ENCODE assay signal across 27 cellular contexts in genomic region chr9:134794726-134795370, GRCh38.
DNase-seq lines count a peak whose midpoint lies in the region; ATAC-seq and TF ChIP-seq lines count a peak whose summit lies in the region.
"Had no signal": no experiment of that assay in that cellular context is flagged by ENCODE, and none has a peak within 500 bp of the region (broad histone marks: within the 10 kb centered on the region; RNA-seq: fewer than 3 reads in every experiment).

No MANE protein-coding gene starts in this region.

- H3K9me3 ChIP-seq in H9 (ENCODE audit: control insufficient read depth, low read depth, low read length): no peaks in the 10 kb centered on the region
- H3K9me3 ChIP-seq in WERI-Rb-1 (ENCODE audit: severe bottlenecking): no peaks in the 10 kb centered on the region
- H3K9me3 ChIP-seq in prostate gland: no peaks in the 10 kb centered on the region
- H3K9me3 ChIP-seq: BE2C, SJCRH30 had no signal

- ATAC-seq in HG03039 (IDR thresholded peaks at IDR 0.05; ENCODE audit: unreplicated experiment): no peak
- ATAC-seq: HepG2, PC-3 had no signal

- DNase-seq in H9 (no peak), WERI-Rb-1 (no peak), mesothelial cell of epicardium (ENCODE audit: low spot score in 2 of 2, unreplicated experiment in 2 of 2) (no peak), osteocyte (ENCODE audit: extremely low spot score, unreplicated experiment) (no peak), NCI-H748 (lab: John Stamatoyannopoulos, UW; ENCODE audit: unreplicated experiment) (no peak), prostate gland (ENCODE audit: low spot score) (no peak)
- DNase-seq: 8988T; ACHN; BE2C; CD8-positive, alpha-beta memory T cell; DMS 273 treated with DMSO at 0.1 percent for 48 hours; DMS79 treated with DMSO at 0.1 percent for 48 hours; GF-D8; Karpas-422; NCI-H1092 treated with DMSO at 0.1 percent for 48 hours; NCI-H1436; NCI-H187; NCI-H2081 treated with DMSO at 0.1 percent for 48 hours; NCI-H2171; NCI-H226; NCI-H510A; NCI-H69; PC-3; SJCRH30 had no signal

- H3K4me1 Mint-ChIP-seq in H9: peaks cover 17 to 18% of the 10 kb centered on the region in 2 experiments
- peaks cover 10% of the 10 kb centered on the region for H3K4me1 Mint-ChIP-seq in mesothelial cell of epicardium
- peaks cover 55% of the 10 kb centered on the region for H3K4me1 Mint-ChIP-seq in osteocyte (ENCODE audit: unreplicated experiment)
- H3K4me1 Mint-ChIP-seq: CD14-positive monocyte; CD8-positive, alpha-beta memory T cell had no signal

- peak overlapping the region in 2 of 3 experiments; percentile 31 to 68; a peak in 3 of 7 replicates for H3K27ac Mint-ChIP-seq in H9
- H3K27ac Mint-ChIP-seq in mesothelial cell of epicardium: peak overlapping the region; percentile 8
- H3K27ac Mint-ChIP-seq in osteocyte (ENCODE audit: unreplicated experiment): peak overlapping the region; percentile 18
- H3K27ac Mint-ChIP-seq: CD8-positive, alpha-beta memory T cell had no signal

- no peak overlapping the region for H4K91ac ChIP-seq in H9 (ENCODE audit: insufficient read length, low read depth, low read length)

- H3T11ph ChIP-seq in H9 (ENCODE audit: low read length): no peak overlapping the region

- H3K36me3 ChIP-seq in WERI-Rb-1 (no peaks in the 10 kb centered on the region), prostate gland (no peaks in the 10 kb centered on the region)
- H3K36me3 ChIP-seq: BE2C, SJCRH30 had no signal

- H3K79me2 ChIP-seq in H9 (ENCODE audit: insufficient read depth, low read length): no peaks in the 10 kb centered on the region

- H3K23ac ChIP-seq in H9 (ENCODE audit: insufficient read length, low read depth, low read length): no peak overlapping the region

- no peak overlapping the region for H4K5ac ChIP-seq in H9 (ENCODE audit: insufficient read length, low read depth, low read length)

- H2BK12ac ChIP-seq in H9 (ENCODE audit: insufficient read length, low read depth, low read length): no peak overlapping the region

- H4K20me1 ChIP-seq in H9 (ENCODE audit: control insufficient read depth, insufficient read depth, insufficient read length): no peaks in the 10 kb centered on the region

- TF ChIP-seq POLR2A in prostate gland (IDR thresholded peaks at IDR 0.05): no peak

- H2BK20ac ChIP-seq in H9 (ENCODE audit: low read depth, low read length, poor library complexity, severe bottlenecking): no peak overlapping the region

- TF ChIP-seq CTCF in H9 (conservative IDR thresholded peaks at IDR 0.05) (no peak), WERI-Rb-1 (IDR thresholded peaks at IDR 0.05; ENCODE audit: low read depth, low read length) (no peak), mesothelial cell of epicardium (IDR thresholded peaks at IDR 0.05; ENCODE audit: unreplicated experiment) (no peak), osteocyte (IDR thresholded peaks at IDR 0.05) (no peak), prostate gland (IDR thresholded peaks at IDR 0.05) (no peak)

- H3K23me2 ChIP-seq in H9 (ENCODE audit: insufficient read length, low read depth, low read length, poor library complexity, severe bottlenecking): no peaks in the 10 kb centered on the region

- no peak overlapping the region for H3K18ac ChIP-seq in H9 (ENCODE audit: insufficient read length, low read depth, low read length)

- no peak overlapping the region for H3K9ac ChIP-seq in H9 (ENCODE audit: extremely low read depth, insufficient read length, low read length)

- no peak overlapping the region for H3K4ac ChIP-seq in H9 (ENCODE audit: low read depth, low read length)

- H2AFZ ChIP-seq in H9 (ENCODE audit: low read length): no peak overlapping the region

- no peaks in the 10 kb centered on the region for H3K79me1 ChIP-seq in H9 (ENCODE audit: insufficient read depth, low read depth, low read length, poor library complexity, severe bottlenecking)

- H3K4me1 ChIP-seq in H9 (ENCODE audit: insufficient read depth, low read length) (no peaks in the 10 kb centered on the region), prostate gland (replicated peaks) (no peaks in the 10 kb centered on the region)
- H3K4me1 ChIP-seq: BE2C, SJCRH30 had no signal

- H3K56ac ChIP-seq in H9 (ENCODE audit: insufficient read length, low read depth, low read length): no peak overlapping the region

- H3K4me3 ChIP-seq in WERI-Rb-1 (ENCODE audit: low read depth, low read length) (no peak overlapping the region), prostate gland (no peak overlapping the region)
- H3K4me3 ChIP-seq: SJCRH30 had no signal

- no peaks in the 10 kb centered on the region for H3K27me3 ChIP-seq in H9 (ENCODE audit: insufficient read depth, low read length)
- H3K27me3 ChIP-seq in WERI-Rb-1 (ENCODE audit: insufficient read depth, low read depth, severe bottlenecking): no peaks in the 10 kb centered on the region
- H3K27me3 ChIP-seq in prostate gland (replicated peaks; ENCODE audit: insufficient read depth): no peaks in the 10 kb centered on the region
- H3K27me3 ChIP-seq: BE2C, SJCRH30 had no signal

- H2BK120ac ChIP-seq in H9 (ENCODE audit: low read depth, low read length, poor library complexity, severe bottlenecking): no peak overlapping the region

- no peaks in the 10 kb centered on the region; a peak in 1 of 7 replicates for H3K36me3 Mint-ChIP-seq in H9 (ENCODE audit: insufficient read depth in 1 of 3, low read depth in 3 of 3)
- peaks cover 19% of the 10 kb centered on the region for H3K36me3 Mint-ChIP-seq in mesothelial cell of epicardium
- peaks cover 54% of the 10 kb centered on the region for H3K36me3 Mint-ChIP-seq in osteocyte (ENCODE audit: unreplicated experiment)
- H3K36me3 Mint-ChIP-seq: CD14-positive monocyte; CD8-positive, alpha-beta memory T cell had no signal

- H3K4me2 ChIP-seq in H9 (ENCODE audit: insufficient read depth, insufficient read length, low read length): no peak overlapping the region

- H3K27me3 Mint-ChIP-seq in H9 (ENCODE audit: low read depth) (no peaks in the 10 kb centered on the region), mesothelial cell of epicardium (ENCODE audit: low read depth) (no peaks in the 10 kb centered on the region), osteocyte (ENCODE audit: unreplicated experiment) (no peaks in the 10 kb centered on the region)

- no peak overlapping the region for H3K4me3 Mint-ChIP-seq in H9
- no peak overlapping the region for H3K4me3 Mint-ChIP-seq in mesothelial cell of epicardium
- no peak overlapping the region for H3K4me3 Mint-ChIP-seq in osteocyte (ENCODE audit: unreplicated experiment)
- H3K4me3 Mint-ChIP-seq: CD8-positive, alpha-beta memory T cell had no signal

- H3K27ac ChIP-seq in H9 (ENCODE audit: insufficient read length, low read depth, low read length) (no peak overlapping the region), WERI-Rb-1 (peak overlapping the region; percentile 45; the same call in 1 of the 2 replicates), prostate gland (no peak overlapping the region)
- H3K27ac ChIP-seq: SJCRH30 had no signal

- H2BK5ac ChIP-seq in H9 (ENCODE audit: insufficient read length, low read length): no peak overlapping the region

- H4K8ac ChIP-seq in H9 (replicated peaks; ENCODE audit: insufficient read length, low read depth, low read length): no peak overlapping the region

- intact Hi-C loops in prostate gland (cut with DNase I): no loop called here

- no peak overlapping the region; the same call in 1 of the 2 replicates for H3K14ac ChIP-seq in H9 (ENCODE audit: insufficient read depth, low read length)

- H3K9me3 Mint-ChIP-seq in H9 (no peaks in the 10 kb centered on the region), mesothelial cell of epicardium (no peaks in the 10 kb centered on the region), osteocyte (ENCODE audit: unreplicated experiment) (no peaks in the 10 kb centered on the region)
- H3K9me3 Mint-ChIP-seq: CD14-positive monocyte; CD8-positive, alpha-beta memory T cell had no signal

- no peak overlapping the region for H2BK15ac ChIP-seq in H9 (ENCODE audit: low read depth, low read length)

- H2AK5ac ChIP-seq in H9 (ENCODE audit: insufficient read length, low read length): no peak overlapping the region

- WGBS in H9 (ENCODE audit: extremely low coverage, insufficient read length, low lambda C conversion rate): no CpG with 5 or more reads among the region's 20 CpGs
- 84% methylated on average over 20 of the region's 20 CpGs for WGBS in prostate gland
